ENCODE assay signal across 8 cellular contexts in genomic region chr17:42155614-42156045, GRCh38. TPM values are rescaled to one million over a fixed set of nuclear protein-coding genes. Genes with fewer than 3 reads are reported as not detected.
DNase-seq lines count a peak whose midpoint lies in the region; TF ChIP-seq lines count a peak whose summit lies in the region.

No MANE protein-coding gene starts in this region.

- DNase-seq in HL-60 (ENCODE audit: low read depth in 1 of 2, low spot score in 1 of 2) (no peak), mammary epithelial cell (no peak), mesothelial cell of epicardium (ENCODE audit: low spot score in 2 of 2, unreplicated experiment in 2 of 2) (no peak), NCI-H187 treated with DMSO at 0.1 percent for 48 hours (lab: John Stamatoyannopoulos, UW) (no peak), H4 (ENCODE audit: low spot score) (no peak), 8988T (no peak), WERI-Rb-1 (no peak)

- peaks cover 3% of the 10 kb centered on the region for H4K20me1 ChIP-seq in mammary epithelial cell (ENCODE audit: insufficient read depth, low read length)

- H3K9me3 Mint-ChIP-seq in mesothelial cell of epicardium = no peaks in the 10 kb centered on the region

- H3K27ac ChIP-seq in 22Rv1 (peak overlapping the region; percentile 69; the same call in 1 of the 2 replicates), HL-60 (replicated peaks) (peak overlapping the region; percentile 72), mammary epithelial cell (ENCODE audit: insufficient read depth, low read depth, low read length) (peak overlapping the region; percentile 17), WERI-Rb-1 (no peak overlapping the region)

- intact Hi-C loops in mammary epithelial cell (cut with micrococcal nuclease) = loop anchor here (2.0 kb wide), 1 partner anchor 17 kb away; no protein-coding TSS in a partner anchor

- H3K36me3 ChIP-seq in mammary epithelial cell (ENCODE audit: insufficient read depth, low read length) (peaks cover 3% of the 10 kb centered on the region), WERI-Rb-1 (peaks cover 12% of the 10 kb centered on the region)

- H2AFZ ChIP-seq in mammary epithelial cell (ENCODE audit: low read depth, low read length) = peak overlapping the region; percentile 82

- H3K4me3 ChIP-seq in HL-60 (replicated peaks; ENCODE audit: insufficient read depth, low read length) (no peak overlapping the region), mammary epithelial cell (replicated peaks in 1 of 3; ENCODE audit: insufficient read depth in 1 of 3, low read depth in 2 of 3, low read length in 3 of 3) (peak overlapping the region; percentile 36 to 52 (median 46)), WERI-Rb-1 (ENCODE audit: low read depth, low read length) (no peak overlapping the region)

- no peaks in the 10 kb centered on the region for H3K36me3 Mint-ChIP-seq in mesothelial cell of epicardium

- peaks cover 22% of the 10 kb centered on the region for H3K4me1 Mint-ChIP-seq in mesothelial cell of epicardium

- no peaks in the 10 kb centered on the region for H3K9me3 ChIP-seq in mammary epithelial cell (replicated peaks; ENCODE audit: insufficient read depth, low read length)
- H3K9me3 ChIP-seq in WERI-Rb-1 (ENCODE audit: severe bottlenecking) = peaks cover 4% of the 10 kb centered on the region

- dilution Hi-C loops in mammary epithelial cell (cut with HindIII; ENCODE audit: low sequenced_read_pairs) = no loop called here

- 19% methylated on average over 15 of the region's 17 CpGs for WGBS in mammary epithelial cell (ENCODE audit: low coverage, missing lambda C conversion rate)

- no peak overlapping the region for H3K27ac Mint-ChIP-seq in mesothelial cell of epicardium

- peaks cover 10% of the 10 kb centered on the region for H3K4me1 ChIP-seq in mammary epithelial cell (ENCODE audit: insufficient read depth, low read length)

- peak overlapping the region; percentile 64 for H3K4me2 ChIP-seq in mammary epithelial cell (ENCODE audit: insufficient read depth, low read depth, low read length)

- H3K9ac ChIP-seq in mammary epithelial cell (ENCODE audit: insufficient read depth, low read length) = peak overlapping the region; percentile 28

- BruUV-seq in mammary epithelial cell (replicated peaks; lab: Mats Ljungman, UMichigan) = no TSS peak

- in situ Hi-C loops in mammary epithelial cell (cut with MboI; ENCODE audit: low sequenced_read_pairs in 2 of 2) = no loop called here

- TF ChIP-seq CTCF in 22Rv1 (IDR thresholded peaks at IDR 0.05) (no peak), HL-60 (IDR thresholded peaks at IDR 0.05; ENCODE audit: insufficient read depth, low read length) (no peak), mammary epithelial cell (conservative IDR thresholded peaks at IDR 0.05 in 1 of 2, IDR thresholded peaks at IDR 0.05 in 1 of 2; ENCODE audit: extremely low read depth in 1 of 2, insufficient read depth in 1 of 2, low read depth in 1 of 2, low read length in 2 of 2) (no peak), mesothelial cell of epicardium (IDR thresholded peaks at IDR 0.05; ENCODE audit: unreplicated experiment) (no peak), WERI-Rb-1 (IDR thresholded peaks at IDR 0.05; ENCODE audit: low read depth, low read length) (no peak)

- no peaks in the 10 kb centered on the region for H3K27me3 ChIP-seq in HL-60 (ENCODE audit: insufficient read depth, poor library complexity, severe bottlenecking)
- H3K27me3 ChIP-seq in mammary epithelial cell (ENCODE audit: insufficient read depth, low read length) = no peaks in the 10 kb centered on the region
- no peaks in the 10 kb centered on the region for H3K27me3 ChIP-seq in WERI-Rb-1 (ENCODE audit: insufficient read depth, low read depth, severe bottlenecking)

- peaks cover 40% of the 10 kb centered on the region for H3K79me2 ChIP-seq in mammary epithelial cell (ENCODE audit: insufficient read depth, low read length)

- H3K4me3 Mint-ChIP-seq in mesothelial cell of epicardium = peak overlapping the region; percentile 82

- H3K27me3 Mint-ChIP-seq in mesothelial cell of epicardium (ENCODE audit: low read depth) = no peaks in the 10 kb centered on the region

- CTCF ChIA-PET in mammary epithelial cell (lab: Charles Lee; ENCODE audit: low non-redundant PET) = no interaction called here

RNA-seq across cellular contexts. Expression of gene RAB5C, which starts 0.8 kb away (rescaled TPM):
- total RNA-seq in mammary epithelial cell (100 to 1,000 TPM in 1 of 2 donors, 10 to 100 TPM in 1; 98.4 to 135 TPM), mesothelial cell of epicardium (71.2 to 78.2 TPM (median 73.2 TPM) in 3 replicates)
- polyA plus RNA-seq in mammary epithelial cell = 176 TPM
- polyA minus RNA-seq in mammary epithelial cell = 114 TPM
- 67.3 and 79.9 TPM in 2 replicates for total RNA-seq in H4 (2014; rRNA removed; shearing (Covaris generic))

RNA-seq across cellular contexts. Expression of gene KCNH4, which starts 25.3 kb away (rescaled TPM):
- not detected for total RNA-seq in mammary epithelial cell
- polyA plus RNA-seq in mammary epithelial cell = 0.01 TPM
- polyA minus RNA-seq in mammary epithelial cell = 1.7 TPM
- total RNA-seq in mesothelial cell of epicardium = 0.11 to 0.25 TPM (median 0.18 TPM) in 3 replicates
- total RNA-seq in H4 (2014; rRNA removed; shearing (Covaris generic)) = 0.06 TPM in 1 of 2 replicates, not detected in the other

RNA-seq across cellular contexts. Expression of gene HCRT, which starts 29.6 kb away (rescaled TPM):
- total RNA-seq in mammary epithelial cell (not detected), mesothelial cell of epicardium (not detected in 3 replicates)
- polyA plus RNA-seq in mammary epithelial cell = not detected
- not detected for polyA minus RNA-seq in mammary epithelial cell
- total RNA-seq in H4 (2014; rRNA removed; shearing (Covaris generic)) = not detected in 2 replicates

RNA-seq across cellular contexts. Expression of gene HSPB9, which starts 33.0 kb away (rescaled TPM):
- total RNA-seq in mammary epithelial cell (not detected), mesothelial cell of epicardium (0.18 TPM in 1 of 3 replicates, not detected in the others)
- not detected for polyA plus RNA-seq in mammary epithelial cell
- polyA minus RNA-seq in mammary epithelial cell = not detected
- not detected in 2 replicates for total RNA-seq in H4 (2014; rRNA removed; shearing (Covaris generic))

RNA-seq across cellular contexts. Expression of gene KAT2A, which starts 34.5 kb away (rescaled TPM):
- total RNA-seq in mammary epithelial cell (10 to 100 TPM; 12.7 to 30.4 TPM), mesothelial cell of epicardium (86.2 to 87.5 TPM (median 86.4 TPM) in 3 replicates)
- polyA plus RNA-seq in mammary epithelial cell = 24.6 TPM
- polyA minus RNA-seq in mammary epithelial cell = 22.1 TPM
- total RNA-seq in H4 (2014; rRNA removed; shearing (Covaris generic)) = 7.5 and 16.7 TPM in 2 replicates

Comparison
In these comparisons a context has a peak if more than half of its experiments do, and no peak if none do; other contexts are left out.
1. H3K4me3 ChIP-seq: peak in mammary epithelial cell (3 of 3); none in HL-60 (single experiment) and WERI-Rb-1 (single experiment).